ENCODE assay signal across 33 cellular contexts in genomic region chr2:173584000-173584399, GRCh38.
"Had no signal": no experiment of that assay in that cellular context is flagged by ENCODE, and none has a peak within 500 bp of the region (broad histone marks: within the 10 kb centered on the region; RNA-seq: fewer than 3 reads in every experiment).

No MANE protein-coding gene starts in this region.

- H3K4me3 ChIP-seq: MG63 had no signal

- DNase-seq: Karpas-422, Kasumi-1, MG63, MM.1S, NCI-H1048, NCI-H1092, NCI-H1092 treated with DMSO at 0.1 percent for 48 hours, NCI-H1105, NCI-H1105 treated with DMSO at 0.1 percent for 48 hours, NCI-H1417, NCI-H1417 treated with DMSO at 0.1 percent for 48 hours, NCI-H1436, NCI-H1436 treated with DMSO at 0.1 percent for 48 hours, NCI-H146, NCI-H1694, NCI-H1694 treated with DMSO at 0.1 percent for 48 hours, NCI-H187, NCI-H187 treated with DMSO at 0.1 percent for 48 hours, NCI-H1930, NCI-H2029, NCI-H2029 treated with DMSO at 0.1 percent for 48 hours, NCI-H2081, NCI-H2081 treated with DMSO at 0.1 percent for 48 hours, NCI-H2107, NCI-H2171, NCI-H2171 treated with DMSO at 0.1 percent for 48 hours, NCI-H2227 treated with DMSO at 0.1 percent for 48 hours, NCI-H226, NCI-H345, NCI-H510A, NCI-H510A treated with DMSO at 0.1 percent for 48 hours, NCI-H524, NCI-H524 treated with DMSO at 0.1 percent for 48 hours had no signal

- H3K36me3 ChIP-seq: MG63 had no signal

- H3K27me3 ChIP-seq: MG63 had no signal
